In genomic region chr10:79042639-79043411, GRCh38 we compare ENCODE assay signal across 23 cellular contexts.
"Had no signal": no experiment of that assay in that cellular context is flagged by ENCODE, and none has a peak within 500 bp of the region (broad histone marks: within the 10 kb centered on the region; RNA-seq: fewer than 3 reads in every experiment).

No MANE protein-coding gene starts in this region.

- H3K9me3 Mint-ChIP-seq: activated CD8-positive, alpha-beta T cell treated with anti-CD3 and anti-CD28 coated beads for 36 hours; activated naive CD8-positive, alpha-beta T cell treated with anti-CD3 and anti-CD28 coated beads for 36 hours; activated T-helper 1 cell treated with anti-CD3 and anti-CD28 coated beads, Interleukin-12 subunit alpha, Interleukin-12 subunit beta, Interleukin-2, Interleukin-4 antibody, amounts not matched to agents 30 ng/mL and 10 ng/mL and 1 ng/mL, durations not matched to agents 14 hours and 24 hours and 36 hours had no signal

- DNase-seq: activated CD4-positive, alpha-beta T cell treated with anti-CD3 and anti-CD28 coated beads for 4 hours; activated CD8-positive, alpha-beta memory T cell treated with anti-CD3 and anti-CD28 coated beads, Interleukin-2, amount 50 U/mL, for 4 hours; activated CD8-positive, alpha-beta T cell treated with anti-CD3 and anti-CD28 coated beads for 36 hours; activated effector memory CD4-positive, alpha-beta T cell treated with anti-CD3 and anti-CD28 coated beads, Interleukin-2, amount 50 U/mL, for 16 hours; activated naive CD4-positive, alpha-beta T cell treated with Interleukin-2 at 50 U/mL for 16 hours; activated naive CD8-positive, alpha-beta T cell treated with anti-CD3 and anti-CD28 coated beads for 36 hours; anterior cingulate cortex; cerebellar nuclear complex; NCI-H1105 treated with DMSO at 0.1 percent for 48 hours; NCI-H1436 treated with DMSO at 0.1 percent for 48 hours; NCI-H187; NCI-H2081; NCI-H510A treated with DMSO at 0.1 percent for 48 hours; NCI-H69; NK-92 treated with Interleukin-12 subunit alpha and Interleukin-12 subunit beta, amount 100 ng/mL, for 24 hours; Peyer's patch; Right ventricle myocardium superior; SJCRH30; SK-N-SH had no signal

- H3K4me2 ChIP-seq: SK-N-SH had no signal

- H3K9ac ChIP-seq: SK-N-SH had no signal

- H3K36me3 ChIP-seq: Peyer's patch, SJCRH30 had no signal

- H3K27me3 ChIP-seq: Peyer's patch had no signal

- H3K4me3 ChIP-seq: Peyer's patch, SJCRH30 had no signal

- FAIRE-seq: colon had no signal

- H3K27ac Mint-ChIP-seq: activated CD8-positive, alpha-beta T cell treated with anti-CD3 and anti-CD28 coated beads for 36 hours; activated naive CD8-positive, alpha-beta T cell treated with anti-CD3 and anti-CD28 coated beads for 36 hours; activated T-helper 1 cell treated with anti-CD3 and anti-CD28 coated beads, Interleukin-12 subunit alpha, Interleukin-12 subunit beta, Interleukin-2, Interleukin-4 antibody, amounts not matched to agents 30 ng/mL and 10 ng/mL and 1 ng/mL, durations not matched to agents 14 hours and 24 hours and 36 hours had no signal

- H3K36me3 Mint-ChIP-seq: activated naive CD8-positive, alpha-beta T cell treated with anti-CD3 and anti-CD28 coated beads for 36 hours had no signal

- ATAC-seq: activated CD4-positive, CD25-positive, alpha-beta regulatory T cell treated with anti-CD3 and anti-CD28 coated beads, Interleukin-2, amount 50 U/mL, for 24 hours; activated CD8-positive, alpha-beta T cell treated with anti-CD3 and anti-CD28 coated beads for 36 hours had no signal

- H3K27ac ChIP-seq: Peyer's patch, RWPE1, SJCRH30 had no signal

- H3K9me3 ChIP-seq: Peyer's patch, SJCRH30, SK-N-SH had no signal

- H3K27me3 Mint-ChIP-seq: activated CD8-positive, alpha-beta T cell treated with anti-CD3 and anti-CD28 coated beads for 36 hours; activated naive CD8-positive, alpha-beta T cell treated with anti-CD3 and anti-CD28 coated beads for 36 hours had no signal

- H3K4me3 Mint-ChIP-seq: activated CD8-positive, alpha-beta T cell treated with anti-CD3 and anti-CD28 coated beads for 36 hours; activated naive CD8-positive, alpha-beta T cell treated with anti-CD3 and anti-CD28 coated beads for 36 hours; activated T-helper 1 cell treated with anti-CD3 and anti-CD28 coated beads, Interleukin-12 subunit alpha, Interleukin-12 subunit beta, Interleukin-2, Interleukin-4 antibody, amounts not matched to agents 30 ng/mL and 10 ng/mL and 1 ng/mL, durations not matched to agents 14 hours and 24 hours and 36 hours had no signal
